24 cellular contexts compared by ENCODE assay signal in genomic region chr12:2668816-2669215, GRCh38.
DNase-seq lines count a peak whose midpoint lies in the region; ATAC-seq and TF ChIP-seq lines count a peak whose summit lies in the region.
"Had no signal": no experiment of that assay in that cellular context is flagged by ENCODE, and none has a peak within 500 bp of the region (broad histone marks: within the 10 kb centered on the region; RNA-seq: fewer than 3 reads in every experiment).

No MANE protein-coding gene starts in this region.

- H3K36me3 Mint-ChIP-seq in type B pancreatic cell = peaks cover 24% of the 10 kb centered on the region
- H3K36me3 Mint-ChIP-seq in GM23338 (ENCODE audit: low read depth) = no peaks in the 10 kb centered on the region

- H3K4me3 ChIP-seq in GM23338 = no peak overlapping the region
- H3K4me3 ChIP-seq: A549; BLaER1 treated with 17β-estradiol and CSF1 and Interleukin-3, amounts not matched to agents 10 nM and 100 nM; HAP-1; SJCRH30 had no signal

- no peaks in the 10 kb centered on the region for H3F3A ChIP-seq in GM23338 (replicated peaks; ENCODE audit: low read depth)

- no peaks in the 10 kb centered on the region for H4K20me1 ChIP-seq in GM23338 (replicated peaks; ENCODE audit: insufficient read depth)
- H4K20me1 ChIP-seq: BLaER1 treated with 17β-estradiol and CSF1 and Interleukin-3, amounts not matched to agents 10 nM and 100 nM had no signal

- peak overlapping the region; percentile 52 to 91 for H3K27ac Mint-ChIP-seq in stimulated activated naive CD8-positive, alpha-beta T cell treated with anti-CD3 and anti-CD28 coated beads, Interleukin-15, amount 100 ng/mL, for 72 hours
- no peak overlapping the region for H3K27ac Mint-ChIP-seq in type B pancreatic cell
- no peak overlapping the region for H3K27ac Mint-ChIP-seq in GM23338
- H3K27ac Mint-ChIP-seq: CD4-positive, alpha-beta T cell; HFFc6 had no signal

- no peak for TF ChIP-seq POLR2A in erythroblast (IDR thresholded peaks at IDR 0.05; ENCODE audit: low read length)

- no peak for ATAC-seq in stimulated activated naive CD8-positive, alpha-beta T cell treated with anti-CD3 and anti-CD28 coated beads, Interleukin-15, amount 100 ng/mL, for 72 hours
- no peak for ATAC-seq in stimulated activated naive CD8-positive, alpha-beta T cell treated with anti-CD3 and anti-CD28 coated beads, Interleukin-15, Interleukin-2, amounts not matched to agents 100 U/mL and 50 U/mL, for 24 hours
- ATAC-seq in left lobe of liver = no peak
- no peak for ATAC-seq in activated CD4-positive, CD25-positive, alpha-beta regulatory T cell treated with anti-CD3 and anti-CD28 coated beads, Interleukin-2, amount 50 U/mL, for 24 hours
- ATAC-seq in GM23338 = no peak
- ATAC-seq: A549 had no signal

- no peak overlapping the region for H3K4me2 ChIP-seq in GM23338
- H3K4me2 ChIP-seq: A549; BLaER1 treated with 17β-estradiol and CSF1 and Interleukin-3, amounts not matched to agents 10 nM and 100 nM had no signal

- 0 out of 2 replicates have a peak, but pooled peaks cover under 1% of the 10 kb centered on the region for H3K9me2 ChIP-seq in GM23338 (ENCODE audit: insufficient read depth)

- no peaks in the 10 kb centered on the region for H3K4me1 Mint-ChIP-seq in stimulated activated naive CD8-positive, alpha-beta T cell treated with anti-CD3 and anti-CD28 coated beads, Interleukin-15, amount 100 ng/mL, for 72 hours
- no peaks in the 10 kb centered on the region for H3K4me1 Mint-ChIP-seq in type B pancreatic cell (ENCODE audit: unreplicated experiment)
- H3K4me1 Mint-ChIP-seq in GM23338 = no peaks in the 10 kb centered on the region

- H3K4me3 Mint-ChIP-seq in stimulated activated naive CD8-positive, alpha-beta T cell treated with anti-CD3 and anti-CD28 coated beads, Interleukin-15, amount 100 ng/mL, for 72 hours = no peak overlapping the region
- no peak overlapping the region for H3K4me3 Mint-ChIP-seq in type B pancreatic cell
- no peak overlapping the region for H3K4me3 Mint-ChIP-seq in GM23338
- H3K4me3 Mint-ChIP-seq: CD4-positive, alpha-beta T cell; HFFc6 had no signal

- no peaks in the 10 kb centered on the region for H3K4me1 ChIP-seq in GM23338 (ENCODE audit: insufficient read depth)
- H3K4me1 ChIP-seq: A549, HAP-1, SJCRH30 had no signal

- no peaks in the 10 kb centered on the region for H3K79me2 ChIP-seq in GM23338 (replicated peaks; ENCODE audit: insufficient read depth)

- H3K36me3 ChIP-seq in GM23338 (ENCODE audit: insufficient read depth) = no peaks in the 10 kb centered on the region
- H3K36me3 ChIP-seq: BLaER1 treated with 17β-estradiol and CSF1 and Interleukin-3, amounts not matched to agents 10 nM and 100 nM; HAP-1; SJCRH30 had no signal

- no peaks in the 10 kb centered on the region for H3K27me3 ChIP-seq in GM23338 (ENCODE audit: insufficient read depth)
- H3K27me3 ChIP-seq: BLaER1 treated with 17β-estradiol and CSF1 and Interleukin-3, amounts not matched to agents 10 nM and 100 nM had no signal

- no peak overlapping the region for H3K27ac ChIP-seq in GM23338 (ENCODE audit: low read depth)
- H3K27ac ChIP-seq: A549; BLaER1 treated with 17β-estradiol and CSF1 and Interleukin-3, amounts not matched to agents 10 nM and 100 nM; SJCRH30 had no signal

- no peaks in the 10 kb centered on the region for H3K27me3 Mint-ChIP-seq in stimulated activated naive CD8-positive, alpha-beta T cell treated with anti-CD3 and anti-CD28 coated beads, Interleukin-15, amount 100 ng/mL, for 72 hours
- H3K27me3 Mint-ChIP-seq in type B pancreatic cell = no peaks in the 10 kb centered on the region
- peaks cover 3% of the 10 kb centered on the region for H3K27me3 Mint-ChIP-seq in GM23338 (ENCODE audit: insufficient read depth, low read depth, poor library complexity)
- H3K27me3 Mint-ChIP-seq: CD4-positive, alpha-beta T cell had no signal

- H2AFZ ChIP-seq in GM23338 = no peak overlapping the region

- H3K9me3 Mint-ChIP-seq in stimulated activated naive CD8-positive, alpha-beta T cell treated with anti-CD3 and anti-CD28 coated beads, Interleukin-15, amount 100 ng/mL, for 72 hours = no peaks in the 10 kb centered on the region
- H3K9me3 Mint-ChIP-seq in type B pancreatic cell (no peaks in the 10 kb centered on the region), GM23338 (no peaks in the 10 kb centered on the region)
- H3K9me3 Mint-ChIP-seq: CD4-positive, alpha-beta T cell; HFFc6 had no signal

- no peak for DNase-seq in stimulated activated naive CD8-positive, alpha-beta T cell treated with anti-CD3 and anti-CD28 coated beads, Interleukin-15, amount 100 ng/mL, for 72 hours
- no peak for DNase-seq in stimulated activated naive CD8-positive, alpha-beta T cell treated with anti-CD3 and anti-CD28 coated beads, Interleukin-15, Interleukin-2, amounts not matched to agents 100 U/mL and 50 U/mL, for 24 hours
- DNase-seq in left lobe of liver (ENCODE audit: low spot score) (peak; percentile 34), type B pancreatic cell (ENCODE audit: extremely low spot score, unreplicated experiment) (peak; percentile 44), GM23338 (ENCODE audit: low spot score) (no peak), erythroblast (lab: John Stamatoyannopoulos, UW) (no peak)
- DNase-seq: AML-193, DMS53, HFFc6, KBM-7, MV-4-11, NCI-H1105, NCI-H1436 treated with DMSO at 0.1 percent for 48 hours, NCI-H187 treated with DMSO at 0.1 percent for 48 hours, NCI-H2107, NCI-H446, NCI-H524 treated with DMSO at 0.1 percent for 48 hours, NCI-H774, SJCRH30 had no signal

- TF ChIP-seq CTCF in type B pancreatic cell (conservative IDR thresholded peaks at IDR 0.05) (no peak), GM23338 (conservative IDR thresholded peaks at IDR 0.05; ENCODE audit: low read depth in 2 of 2) (no peak)

TF ChIP-seq in GM23338, 12 proteins besides CTCF, POLR2A, EP300 and RAD21:
- no peak for TF ChIP-seq JUNB (IDR thresholded peaks at IDR 0.05; ENCODE audit: unreplicated experiment)
TF ChIP-seq in GM23338: peak in this region for 0.

Comparison
In these comparisons a context has a peak if more than half of its experiments do, and no peak if none do; other contexts are left out.
1. DNase-seq: peak in left lobe of liver (single experiment) and type B pancreatic cell (single experiment); none in stimulated activated naive CD8-positive, alpha-beta T cell treated with anti-CD3 and anti-CD28 coated beads, Interleukin-15, amount 100 ng/mL, for 72 hours (0 of 2), stimulated activated naive CD8-positive, alpha-beta T cell treated with anti-CD3 and anti-CD28 coated beads, Interleukin-15, Interleukin-2, amounts not matched to agents 100 U/mL and 50 U/mL, for 24 hours (single experiment), GM23338 (single experiment) and erythroblast (0 of 2).
2. H3K27ac Mint-ChIP-seq: peak in stimulated activated naive CD8-positive, alpha-beta T cell treated with anti-CD3 and anti-CD28 coated beads, Interleukin-15, amount 100 ng/mL, for 72 hours (2 of 2); none in type B pancreatic cell (single experiment) and GM23338 (single experiment).